12 cellular contexts compared by ENCODE assay signal in the genomic region with DNA sequence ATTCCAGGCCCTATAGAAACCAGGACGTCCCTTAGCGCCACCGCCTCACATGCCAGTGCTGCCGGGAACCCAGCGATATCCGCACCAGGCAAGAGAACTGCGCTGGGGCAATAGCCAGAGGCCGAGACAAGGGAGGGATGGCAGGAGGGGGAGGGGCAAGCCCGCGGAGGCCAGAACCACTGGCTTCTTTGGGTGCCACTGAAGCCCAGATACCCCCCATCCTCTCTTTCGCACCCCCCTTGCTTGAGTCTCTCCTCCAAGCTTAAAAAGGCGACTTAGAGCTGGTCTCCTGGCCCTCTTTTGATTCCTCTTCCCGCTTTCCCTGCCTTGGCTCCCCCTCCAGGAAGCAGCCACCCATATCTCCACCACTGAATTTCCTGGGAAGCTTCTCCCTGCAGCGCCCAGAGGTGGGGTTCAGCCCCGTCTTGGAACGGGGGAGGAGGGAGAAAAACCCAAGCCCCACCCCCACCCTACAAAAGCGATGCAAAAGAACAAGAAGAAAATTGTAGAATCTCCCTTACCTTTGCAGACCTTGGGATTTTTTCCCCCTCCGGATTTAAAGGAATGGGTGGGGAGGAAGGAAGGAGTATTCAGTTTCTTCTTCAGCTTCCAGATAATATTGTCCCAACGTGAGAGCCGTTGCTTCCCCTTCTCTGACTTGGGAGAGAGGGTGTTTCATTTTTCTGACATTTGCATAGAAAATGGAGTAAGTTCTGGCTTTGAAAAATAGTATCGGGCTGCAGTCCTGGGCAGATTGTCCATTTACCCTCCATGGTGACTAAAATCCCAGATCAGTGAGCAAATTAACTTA. TPM values are rescaled to one million over a fixed set of nuclear protein-coding genes. Genes with fewer than 3 reads are reported as not detected.
DNase-seq lines count a peak whose midpoint lies in the region; ATAC-seq and TF ChIP-seq lines count a peak whose summit lies in the region.
"Had no signal": no experiment of that assay in that cellular context is flagged by ENCODE, and none has a peak within 500 bp of the region (broad histone marks: within the 10 kb centered on the region; RNA-seq: fewer than 3 reads in every experiment).

No MANE protein-coding gene starts in this region.

- H3K4me2 ChIP-seq in OCI-LY7 (ENCODE audit: low read length) = no peak overlapping the region

- H4K20me1 ChIP-seq in OCI-LY7 (ENCODE audit: insufficient read depth, low read length) = no peaks in the 10 kb centered on the region

- peaks cover 10% of the 10 kb centered on the region for H3K36me3 Mint-ChIP-seq in neural crest cell (ENCODE audit: low read depth)

- H3K27me3 Mint-ChIP-seq in neural crest cell (ENCODE audit: low read depth) = peaks cover 100% of the 10 kb centered on the region

- peak; percentile 37 for TF ChIP-seq CTCF in AG10803 (conservative IDR thresholded peaks at IDR 0.05; ENCODE audit: low read length)
- TF ChIP-seq CTCF in brain microvascular endothelial cell (IDR thresholded peaks at IDR 0.05; ENCODE audit: low read depth, low read length, missing control alignments) = no peak
- TF ChIP-seq CTCF in neural crest cell (conservative IDR thresholded peaks at IDR 0.05) = no peak
- no peak for TF ChIP-seq CTCF in OCI-LY7 (conservative IDR thresholded peaks at IDR 0.05; ENCODE audit: low read length)

- POLR2A ChIA-PET in OCI-LY7 (lab: Charles Lee) = no interaction called here

- H3K4me3 Mint-ChIP-seq in neural crest cell = peak overlapping the region; percentile 81

- no peak overlapping the region for H3K27ac ChIP-seq in brain microvascular endothelial cell
- H3K27ac ChIP-seq in OCI-LY7 (ENCODE audit: low read depth, low read length, poor library complexity, severe bottlenecking) = no peak overlapping the region
- H3K27ac ChIP-seq: gastroesophageal sphincter had no signal

- H3K4me1 ChIP-seq in OCI-LY7 (ENCODE audit: insufficient read depth, low read length, poor library complexity, severe bottlenecking) = peaks cover 5% of the 10 kb centered on the region

- H3K36me3 ChIP-seq in brain microvascular endothelial cell (replicated peaks) (no peaks in the 10 kb centered on the region), OCI-LY7 (ENCODE audit: insufficient read depth, low read length) (no peaks in the 10 kb centered on the region)
- H3K36me3 ChIP-seq: gastroesophageal sphincter had no signal

- H3K4me3 ChIP-seq in AG10803 (ENCODE audit: low read length) = peak overlapping the region; percentile 89
- H3K4me3 ChIP-seq in brain microvascular endothelial cell (ENCODE audit: low read depth, low read length) = peak overlapping the region; percentile 47
- no peak overlapping the region for H3K4me3 ChIP-seq in OCI-LY7 (ENCODE audit: low read depth, low read length, poor library complexity, severe bottlenecking)

- CTCF ChIA-PET in OCI-LY7 (lab: Charles Lee; ENCODE audit: unreplicated experiment) = interaction anchor here (0.6 kb wide), 1 partner anchor 926 kb away, joined by 3 read pairs; no protein-coding TSS in a partner anchor

- H3K9me3 Mint-ChIP-seq in neural crest cell = no peaks in the 10 kb centered on the region

- H3K79me2 ChIP-seq in OCI-LY7 (ENCODE audit: insufficient read depth, low read depth, low read length) = no peaks in the 10 kb centered on the region

- H3K9me2 ChIP-seq in OCI-LY7 (ENCODE audit: insufficient read depth, low read length) = no peaks in the 10 kb centered on the region

- peaks cover 10% of the 10 kb centered on the region for H3K4me1 Mint-ChIP-seq in neural crest cell

- in situ Hi-C loops in brain microvascular endothelial cell (cut with HindIII; ENCODE audit: low pct_ligation_motif_present, low sequenced_read_pairs) = no loop called here

- no peak for DNase-seq in AG10803 (ENCODE audit: low read depth)
- DNase-seq in brain microvascular endothelial cell = no peak
- no peak for DNase-seq in neural crest cell (ENCODE audit: low read depth, low spot score)
- no peak for DNase-seq in HuH-7.5 (ENCODE audit: low spot score)
- DNase-seq in cortex of kidney (lab: John Stamatoyannopoulos, UW) = no peak
- no peak for DNase-seq in OCI-LY7 (ENCODE audit: low spot score)
- DNase-seq: activated CD4-positive, alpha-beta T cell treated with anti-CD3 and anti-CD28 coated beads for 48 hours; Caco-2 had no signal

- TF ChIP-seq RAD21 in Ishikawa (IDR thresholded peaks at IDR 0.05; ENCODE audit: low read depth) = no peak

- no peak for ATAC-seq in HG02981 (IDR thresholded peaks at IDR 0.05; ENCODE audit: unreplicated experiment)
- ATAC-seq: gastroesophageal sphincter had no signal

- peaks cover 97% of the 10 kb centered on the region for H3K27me3 ChIP-seq in brain microvascular endothelial cell (replicated peaks)

- H3K27ac Mint-ChIP-seq in neural crest cell (ENCODE audit: unreplicated experiment) = peak overlapping the region; percentile 45

- H2AFZ ChIP-seq in OCI-LY7 (ENCODE audit: low read length) = no peak overlapping the region

- BruUV-seq in OCI-LY7 (replicated peaks; lab: Mats Ljungman, UMichigan) = no TSS peak

- TF ChIP-seq EP300 in Ishikawa (IDR thresholded peaks at IDR 0.05; ENCODE audit: borderline replicate concordance) = peak; percentile 24; the same call in 1 of the 2 replicates

- intact Hi-C loops in OCI-LY7 (cut with micrococcal nuclease; ENCODE audit: unreplicated experiment) = no loop called here

- H3K9me3 ChIP-seq in OCI-LY7 (ENCODE audit: low read length) = no peaks in the 10 kb centered on the region
- H3K9me3 ChIP-seq: Caco-2, gastroesophageal sphincter had no signal

TF ChIP-seq in Ishikawa, 13 proteins besides CTCF, POLR2A, EP300 and RAD21:
- peak; percentile 52 for TF ChIP-seq TCF12 (IDR thresholded peaks at IDR 0.05; ENCODE audit: low read depth)
- TF ChIP-seq TEAD4 (IDR thresholded peaks at IDR 0.05) = no peak
- peak; percentile 41; the same call in 1 of the 2 replicates for TF ChIP-seq TAF1 (IDR thresholded peaks at IDR 0.05; ENCODE audit: low read depth)

RNA-seq across cellular contexts. Expression of a gene that starts 0.6 kb away (rescaled TPM):
- total RNA-seq in neural crest cell = 9.6 and 11.5 TPM in 2 replicates
- 0.41 TPM in 1 of 2 replicates, not detected in the other for total RNA-seq in OCI-LY7 (2014; rRNA removed; shearing (Covaris generic))
- not detected in 2 replicates for total RNA-seq in OCI-LY7 (2022)
- total RNA-seq: osteocyte had no signal

RNA-seq across cellular contexts. Expression of a gene that starts 6.7 kb away (rescaled TPM):
- total RNA-seq in neural crest cell (8.5 and 11.4 TPM in 2 replicates), OCI-LY7 (2022) (16.3 and 17.0 TPM in 2 replicates)
- total RNA-seq in OCI-LY7 (2014; rRNA removed; shearing (Covaris generic)) = 6.3 and 9.2 TPM in 2 replicates
- total RNA-seq: osteocyte had no signal

RNA-seq across cellular contexts. Expression of a gene that starts 10.6 kb away (rescaled TPM):
- total RNA-seq in neural crest cell (2.3 and 2.6 TPM in 2 replicates), OCI-LY7 (2022) (not detected in 2 replicates)
- total RNA-seq in OCI-LY7 (2014; rRNA removed; shearing (Covaris generic)) = not detected in 2 replicates
- total RNA-seq: Caco-2, osteocyte had no signal

RNA-seq across cellular contexts. Expression of a gene that starts 10.9 kb away (rescaled TPM):
- total RNA-seq in neural crest cell (19.7 and 22.9 TPM in 2 replicates), OCI-LY7 (2022) (not detected in 2 replicates)
- not detected in 2 replicates for total RNA-seq in OCI-LY7 (2014; rRNA removed; shearing (Covaris generic))
- total RNA-seq: osteocyte had no signal

RNA-seq across cellular contexts. Expression of a gene that starts 14.1 kb away (rescaled TPM):
- total RNA-seq in neural crest cell (21.9 and 22.8 TPM in 2 replicates), OCI-LY7 (2022) (13.0 and 14.6 TPM in 2 replicates)
- 7.7 and 14.0 TPM in 2 replicates for total RNA-seq in OCI-LY7 (2014; rRNA removed; shearing (Covaris generic))
